17 cellular contexts compared by ENCODE assay signal in the genomic region with DNA sequence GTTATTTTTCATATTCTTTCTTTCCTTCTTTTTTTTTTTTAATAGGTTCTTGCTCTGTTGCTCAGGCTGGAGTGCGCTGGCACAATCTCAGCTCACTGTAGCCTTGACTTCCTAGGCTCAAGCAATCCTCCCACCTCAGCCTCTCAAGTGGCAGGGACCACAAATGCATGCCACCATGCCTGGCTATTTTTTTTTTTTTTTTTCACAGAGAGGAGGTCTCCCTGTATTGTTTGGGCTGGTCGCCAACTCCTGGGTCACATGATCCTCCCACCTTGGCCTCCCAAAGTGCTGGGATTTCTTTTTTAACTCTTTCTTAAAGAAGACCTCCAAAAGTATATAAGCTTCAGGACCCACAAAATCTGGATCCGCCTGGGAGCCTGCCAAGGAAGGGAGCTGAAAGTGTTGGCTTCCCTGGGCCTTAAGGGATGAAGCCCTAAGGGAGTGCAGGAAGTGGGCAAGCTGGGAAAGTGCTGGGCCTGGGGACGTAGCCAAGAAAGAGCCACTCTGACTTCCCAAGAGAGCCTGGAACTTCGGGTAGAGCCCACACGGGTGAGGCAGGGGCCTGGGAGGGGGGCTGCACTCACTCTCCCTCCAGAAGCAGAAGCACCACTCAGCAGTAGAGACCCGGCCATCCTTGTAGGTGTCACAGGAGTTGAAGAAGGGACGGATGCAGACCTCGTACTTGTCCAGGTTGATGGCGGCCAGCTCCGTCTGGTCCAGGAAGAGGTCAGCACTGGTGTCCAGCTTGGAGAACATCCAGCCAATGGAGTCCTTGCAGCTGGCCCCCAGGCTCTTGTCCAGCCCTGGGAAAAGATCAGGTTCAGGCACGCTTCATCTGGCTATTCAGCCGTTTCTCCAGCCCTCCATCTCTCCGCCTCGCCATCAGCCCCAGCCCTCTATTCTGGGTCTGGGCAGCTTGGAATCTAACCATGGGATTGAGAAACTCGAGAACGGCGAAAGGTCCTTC. TPM values are rescaled to one million over a fixed set of nuclear protein-coding genes. Genes with fewer than 3 reads are reported as not detected.
DNase-seq lines count a peak whose midpoint lies in the region; ATAC-seq and TF ChIP-seq lines count a peak whose summit lies in the region.
"Had no signal": no experiment of that assay in that cellular context is flagged by ENCODE, and none has a peak within 500 bp of the region (broad histone marks: within the 10 kb centered on the region; RNA-seq: fewer than 3 reads in every experiment).

No MANE protein-coding gene starts in this region.

- peaks cover 94% of the 10 kb centered on the region for H3K36me3 Mint-ChIP-seq in stimulated activated effector memory CD8-positive, alpha-beta T cell treated with anti-CD3 and anti-CD28 coated beads, Interleukin-12 subunit alpha, Interleukin-12 subunit beta, amount 100 ng/mL, for 72 hours

- intact Hi-C loops in Right ventricle myocardium inferior (cut with DNase I) (loop anchor here (5.0 kb wide), 1 partner anchor 41 kb away; no protein-coding TSS in a partner anchor), left ventricle myocardium inferior (cut with micrococcal nuclease) (no loop called here), transverse colon (cut with DNase I; ENCODE audit: low total_unique reads) (no loop called here)

- TF ChIP-seq EP300 in transverse colon (IDR thresholded peaks at IDR 0.05; ENCODE audit: low read depth), result no peak

- in situ Hi-C loops in transverse colon (cut with MboI; ENCODE audit: low pct_ligation_motif_present in 1 of 4, low pct_unique_long_range_greater_than_20kb in 1 of 4, low sequenced_read_pairs in 3 of 4), result loop anchor here in 2 of 4 donors (25.0 kb wide), 1 partner anchor 271 kb away; no protein-coding TSS in a partner anchor

- H3K9me3 ChIP-seq in right atrium auricular region (no peaks in the 10 kb centered on the region), SJCRH30 (replicated peaks) (no peaks in the 10 kb centered on the region), left ventricle myocardium inferior (replicated peaks) (no peaks in the 10 kb centered on the region), transverse colon (no peaks in the 10 kb centered on the region)
- H3K9me3 ChIP-seq: vagina had no signal

- no peaks in the 10 kb centered on the region for H3K27me3 ChIP-seq in right atrium auricular region
- no peaks in the 10 kb centered on the region for H3K27me3 ChIP-seq in SJCRH30
- no peaks in the 10 kb centered on the region for H3K27me3 ChIP-seq in left ventricle myocardium inferior (ENCODE audit: low read depth)
- H3K27me3 ChIP-seq in transverse colon, result no peaks in the 10 kb centered on the region
- H3K27me3 ChIP-seq: vagina had no signal

- H3K27ac ChIP-seq in right atrium auricular region (no peak overlapping the region), SJCRH30 (no peak overlapping the region), left ventricle myocardium inferior (replicated peaks) (no peak overlapping the region), transverse colon (no peak overlapping the region)
- H3K27ac ChIP-seq: vagina, VCaP had no signal

- ATAC-seq in Right ventricle myocardium inferior, result peak; percentile 53
- ATAC-seq in stimulated activated effector memory CD8-positive, alpha-beta T cell treated with anti-CD3 and anti-CD28 coated beads, Interleukin-12 subunit alpha, Interleukin-12 subunit beta, amount 100 ng/mL, for 72 hours, result no peak
- no peak for ATAC-seq in GM18498 (IDR thresholded peaks at IDR 0.05; ENCODE audit: unreplicated experiment)

- peak overlapping the region; percentile 78 for H3K27ac Mint-ChIP-seq in stimulated activated effector memory CD8-positive, alpha-beta T cell treated with anti-CD3 and anti-CD28 coated beads, Interleukin-12 subunit alpha, Interleukin-12 subunit beta, amount 100 ng/mL, for 72 hours
- H3K27ac Mint-ChIP-seq: dendritic cell treated with granulocyte-macrophage colony-stimulating factor and Interleukin-4, amounts not matched to agents 40 ng/mL and 50 ng/mL, for 4 days had no signal

- H3K4me1 Mint-ChIP-seq in stimulated activated effector memory CD8-positive, alpha-beta T cell treated with anti-CD3 and anti-CD28 coated beads, Interleukin-12 subunit alpha, Interleukin-12 subunit beta, amount 100 ng/mL, for 72 hours, result peaks cover 33% of the 10 kb centered on the region

- no peak overlapping the region for H3K4me3 Mint-ChIP-seq in stimulated activated effector memory CD8-positive, alpha-beta T cell treated with anti-CD3 and anti-CD28 coated beads, Interleukin-12 subunit alpha, Interleukin-12 subunit beta, amount 100 ng/mL, for 72 hours
- H3K4me3 Mint-ChIP-seq: dendritic cell treated with granulocyte-macrophage colony-stimulating factor and Interleukin-4, amounts not matched to agents 40 ng/mL and 50 ng/mL, for 4 days had no signal

- WGBS in transverse colon (ENCODE audit: low coverage in 1 of 2), 2 donors, result 78 to 86% methylated on average over 10 to 18 of the region's 18 CpGs

- H3K4me3 ChIP-seq in right atrium auricular region (no peak overlapping the region), SJCRH30 (no peak overlapping the region), left ventricle myocardium inferior (no peak overlapping the region), transverse colon (no peak overlapping the region)
- H3K4me3 ChIP-seq: lung had no signal

- peaks cover 0 to 31% of the 10 kb centered on the region in 2 donors for H3K4me1 ChIP-seq in right atrium auricular region
- H3K4me1 ChIP-seq in SJCRH30, result peaks cover 21% of the 10 kb centered on the region
- peaks cover 53% of the 10 kb centered on the region for H3K4me1 ChIP-seq in left ventricle myocardium inferior
- H3K4me1 ChIP-seq in transverse colon, result peaks cover 0 to 6% (median 2%) of the 10 kb centered on the region in 4 donors

- no peak for DNase-seq in Right ventricle myocardium inferior (ENCODE audit: missing footprints)
- no peak for DNase-seq in right atrium auricular region (ENCODE audit: low spot score)
- peak; percentile 15 to 49 for DNase-seq in SJCRH30
- DNase-seq in left ventricle myocardium inferior, result peak; percentile 42
- no peak for DNase-seq in stimulated activated effector memory CD8-positive, alpha-beta T cell treated with anti-CD3 and anti-CD28 coated beads, Interleukin-12 subunit alpha, Interleukin-12 subunit beta, amount 100 ng/mL, for 72 hours (ENCODE audit: low spot score in 2 of 2)
- no peak for DNase-seq in iPS-NIHi11 (ENCODE audit: low spot score)
- no peak for DNase-seq in transverse colon
- DNase-seq: activated CD8-positive, alpha-beta memory T cell treated with anti-CD3 and anti-CD28 coated beads for 24 hours; activated effector memory CD4-positive, alpha-beta T cell treated with Interleukin-2 at 50 U/mL for 16 hours; NCI-H1417 treated with DMSO at 0.1 percent for 48 hours; NCI-H2171 treated with DMSO at 0.1 percent for 48 hours; NCI-H82 had no signal

- TF ChIP-seq POLR2A in transverse colon (IDR thresholded peaks at IDR 0.05), result no peak

- H3K9me3 Mint-ChIP-seq in stimulated activated effector memory CD8-positive, alpha-beta T cell treated with anti-CD3 and anti-CD28 coated beads, Interleukin-12 subunit alpha, Interleukin-12 subunit beta, amount 100 ng/mL, for 72 hours, result no peaks in the 10 kb centered on the region
- H3K9me3 Mint-ChIP-seq: dendritic cell treated with granulocyte-macrophage colony-stimulating factor and Interleukin-4, amounts not matched to agents 40 ng/mL and 50 ng/mL, for 4 days had no signal

- TF ChIP-seq CTCF in right atrium auricular region (IDR thresholded peaks at IDR 0.05), result no peak
- TF ChIP-seq CTCF in left ventricle myocardium inferior (IDR thresholded peaks at IDR 0.05; ENCODE audit: borderline replicate concordance), result no peak
- no peak for TF ChIP-seq CTCF in transverse colon (IDR thresholded peaks at IDR 0.05)

- H3K36me3 ChIP-seq in right atrium auricular region (no peaks in the 10 kb centered on the region), SJCRH30 (no peaks in the 10 kb centered on the region), left ventricle myocardium inferior (no peaks in the 10 kb centered on the region), transverse colon (no peaks in the 10 kb centered on the region)
- H3K36me3 ChIP-seq: vagina had no signal

RNA-seq across cellular contexts. Expression of a gene that starts 21.8 kb away (rescaled TPM):
- total RNA-seq in Right ventricle myocardium inferior (10.4 TPM), right atrium auricular region (10 to 100 TPM; 19.3 to 19.8 TPM), left ventricle myocardium inferior (8.6 TPM), transverse colon (10 to 100 TPM in 2 of 4 donors, 1 to 10 TPM in 2; 6.0 to 24.7 (median 9.3) TPM)
- total RNA-seq in SJCRH30 (2014; rRNA removed; shearing (Covaris generic)), result 14.3 and 15.5 TPM in 2 replicates

Comparison
In these comparisons a context has a peak if more than half of its experiments do, and no peak if none do; other contexts are left out.
1. DNase-seq: peak in SJCRH30 (2 of 2) and left ventricle myocardium inferior (single experiment); none in Right ventricle myocardium inferior (single experiment), right atrium auricular region (single experiment), stimulated activated effector memory CD8-positive, alpha-beta T cell treated with anti-CD3 and anti-CD28 coated beads, Interleukin-12 subunit alpha, Interleukin-12 subunit beta, amount 100 ng/mL, for 72 hours (0 of 2), iPS-NIHi11 (single experiment) and transverse colon (single experiment).